ENCODE assay signal across 20 cellular contexts in genomic region chr10:63213489-63213888, GRCh38.
DNase-seq lines count a peak whose midpoint lies in the region; ATAC-seq and TF ChIP-seq lines count a peak whose summit lies in the region.
"Had no signal": no experiment of that assay in that cellular context is flagged by ENCODE, and none has a peak within 500 bp of the region (broad histone marks: within the 10 kb centered on the region; RNA-seq: fewer than 3 reads in every experiment).

No MANE protein-coding gene starts in this region.

- H3K4me1 Mint-ChIP-seq in CD4-positive, alpha-beta T cell (ENCODE audit: low read depth) = peaks cover 40% of the 10 kb centered on the region
- peaks cover 22% of the 10 kb centered on the region for H3K4me1 Mint-ChIP-seq in T-helper 17 cell

- H3K9me3 ChIP-seq in CD4-positive, alpha-beta T cell (ENCODE audit: control insufficient read depth, low read length) = no peaks in the 10 kb centered on the region
- H3K9me3 ChIP-seq in T-helper 17 cell (ENCODE audit: control insufficient read depth, low read length, poor library complexity, severe bottlenecking) = no peaks in the 10 kb centered on the region
- H3K9me3 ChIP-seq: BLaER1, tibial artery had no signal

- POLR2A ChIA-PET in CD4-positive, alpha-beta T cell (lab: Charles Lee) = interaction anchor here (0.9 to 1.7 kb wide), 4 partner anchors 7 to 417 kb away, joined by 3 to 5 read pairs (median 5); no protein-coding TSS in a partner anchor

- CTCF ChIA-PET in CD4-positive, alpha-beta T cell (lab: Charles Lee) = interaction anchor here (0.7 to 2.1 kb wide), 4 partner anchors 47 to 506 kb away, joined by 3 to 8 read pairs (median 4); no protein-coding TSS in a partner anchor

- H3K9me3 Mint-ChIP-seq in CD4-positive, alpha-beta T cell = no peaks in the 10 kb centered on the region

- DNase-seq in DMS 273 (lab: John Stamatoyannopoulos, UW; ENCODE audit: unreplicated experiment) (peak; percentile 40), DMS 273 treated with DMSO at 0.1 percent for 48 hours (lab: John Stamatoyannopoulos, UW) (no peak), T-helper 17 cell (no peak), left lobe of liver (ENCODE audit: low spot score) (no peak), NCI-H774 (lab: John Stamatoyannopoulos, UW) (no peak), superior temporal gyrus (ENCODE audit: extremely low spot score) (no peak)
- no peak for DNase-seq in CD4-positive, alpha-beta T cell
- DNase-seq: activated CD4-positive, CD25-positive, alpha-beta regulatory T cell; activated CD8-positive, alpha-beta memory T cell treated with anti-CD3 and anti-CD28 coated beads, Interleukin-2, amount 50 U/mL, for 48 hours; cerebellar nuclear complex; foreskin fibroblast; NCI-H1436 treated with DMSO at 0.1 percent for 48 hours; NCI-H526 treated with DMSO at 0.1 percent for 48 hours; nephron progenitor cell; stimulated activated CD4-positive, alpha-beta T cell treated with anti-CD3 and anti-CD28 coated beads, Interleukin-2, amount 100 ng/mL, for 24 hours; tibial artery had no signal

- no peak overlapping the region for H3K27ac ChIP-seq in CD4-positive, alpha-beta T cell (ENCODE audit: low read depth, low read length)
- H3K27ac ChIP-seq: 22Rv1, BLaER1 had no signal

- H3K4me3 Mint-ChIP-seq in CD4-positive, alpha-beta T cell = no peak overlapping the region
- no peak overlapping the region for H3K4me3 Mint-ChIP-seq in T-helper 17 cell
- H3K4me3 Mint-ChIP-seq: nephron progenitor cell had no signal

- no peaks in the 10 kb centered on the region for H3K27me3 Mint-ChIP-seq in CD4-positive, alpha-beta T cell
- H3K27me3 Mint-ChIP-seq in T-helper 17 cell = no peaks in the 10 kb centered on the region

- H3K36me3 Mint-ChIP-seq in CD4-positive, alpha-beta T cell (ENCODE audit: low read depth) = peaks cover 70% of the 10 kb centered on the region
- peaks cover 8% of the 10 kb centered on the region for H3K36me3 Mint-ChIP-seq in T-helper 17 cell (ENCODE audit: low read depth)

- ATAC-seq in CD4-positive, alpha-beta T cell (ENCODE audit: poor library complexity) = no peak
- ATAC-seq in T-helper 17 cell = no peak
- ATAC-seq in left lobe of liver = peak; percentile 29
- no peak for ATAC-seq in GM19397 (IDR thresholded peaks at IDR 0.05; ENCODE audit: unreplicated experiment)
- ATAC-seq: Panc1 had no signal

- H3K27ac Mint-ChIP-seq in CD4-positive, alpha-beta T cell = peak overlapping the region; percentile 30
- peak overlapping the region; percentile 80 for H3K27ac Mint-ChIP-seq in T-helper 17 cell

- no peaks in the 10 kb centered on the region for H3K27me3 ChIP-seq in CD4-positive, alpha-beta T cell (ENCODE audit: control insufficient read depth, insufficient read depth, low read length)
- H3K27me3 ChIP-seq: BLaER1, tibial artery had no signal

- no peak for TF ChIP-seq CTCF in CD4-positive, alpha-beta T cell (IDR thresholded peaks at IDR 0.05)

- intact Hi-C loops in CD4-positive, alpha-beta T cell (cut with DNase I, micrococcal nuclease) = no loop called here
